Comparison of ENCODE assay signal across 24 cellular contexts in the genomic region with DNA sequence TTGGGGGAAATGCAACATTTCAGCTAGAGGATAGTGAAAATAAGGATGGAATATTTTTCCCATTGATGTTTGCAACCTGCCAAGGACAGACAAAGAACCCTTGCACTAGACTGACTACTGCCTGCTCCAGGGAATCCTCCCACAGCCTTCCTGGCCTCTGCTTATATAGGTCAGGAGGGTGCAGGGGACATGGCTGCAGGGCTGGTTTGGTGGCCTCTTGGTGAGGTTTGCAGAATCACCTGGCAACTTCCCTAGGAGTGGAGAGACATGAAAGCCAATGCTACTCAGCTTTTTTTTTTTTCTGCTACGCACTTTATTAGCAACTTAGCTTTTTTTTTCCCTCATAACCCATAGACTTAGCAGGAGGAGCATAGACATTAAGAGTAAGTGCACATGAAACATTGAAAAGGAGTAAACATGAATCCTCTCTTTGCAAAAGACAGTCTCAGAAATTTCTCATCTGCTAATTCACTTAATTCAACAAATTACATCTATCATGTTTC.
"Had no signal": no experiment of that assay in that cellular context is flagged by ENCODE, and none has a peak within 500 bp of the region (broad histone marks: within the 10 kb centered on the region; RNA-seq: fewer than 3 reads in every experiment).

No MANE protein-coding gene starts in this region.

- H3K27ac ChIP-seq: KMS-11, SJSA1, SK-N-MC had no signal

- DNase-seq: IMR-90, Kasumi-1, MV-4-11, NCI-H1048, NCI-H1105, NCI-H1417, NCI-H1436 treated with DMSO at 0.1 percent for 48 hours, NCI-H1694, NCI-H187 treated with DMSO at 0.1 percent for 48 hours, NCI-H2029 treated with DMSO at 0.1 percent for 48 hours, NCI-H2171, NCI-H226, NCI-H446, NCI-H510A, NCI-H524 treated with DMSO at 0.1 percent for 48 hours, NCI-H69, NCI-H774, Right ventricle myocardium superior, RPMI8226, SIG-M5 had no signal

- H3K4me2 ChIP-seq: KMS-11 had no signal

- H3K36me3 ChIP-seq: SJSA1 had no signal

- H3K27me3 ChIP-seq: SJSA1 had no signal

- H3K9ac ChIP-seq: KMS-11 had no signal

- H3K4me3 ChIP-seq: SJSA1, SK-N-MC had no signal

- H3K9me3 ChIP-seq: SJSA1 had no signal

- ATAC-seq: HepG2 had no signal
